In genomic region chr16:48378836-48379235, GRCh38 we compare ENCODE assay signal across 12 cellular contexts. TPM values are rescaled to one million over a fixed set of nuclear protein-coding genes. Genes with fewer than 3 reads are reported as not detected.
DNase-seq lines count a peak whose midpoint lies in the region; ATAC-seq and TF ChIP-seq lines count a peak whose summit lies in the region.
"Had no signal": no experiment of that assay in that cellular context is flagged by ENCODE, and none has a peak within 500 bp of the region (broad histone marks: within the 10 kb centered on the region; RNA-seq: fewer than 3 reads in every experiment).

No MANE protein-coding gene starts in this region.

- H3K4me3 Mint-ChIP-seq in stimulated activated naive CD8-positive, alpha-beta T cell treated with anti-CD3 and anti-CD28 coated beads, Interleukin-15, Interleukin-2, amounts not matched to agents 100 ng/mL and 50 ng/mL, for 24 hours: peak overlapping the region; percentile 1
- peak overlapping the region; percentile 50 for H3K4me3 Mint-ChIP-seq in activated T-helper 1 cell treated with anti-CD3 and anti-CD28 coated beads, Interleukin-12 subunit alpha, Interleukin-12 subunit beta, Interleukin-2, Interleukin-4 antibody, amounts not matched to agents 30 ng/mL and 10 ng/mL and 1 ng/mL, durations not matched to agents 14 hours and 24 hours and 36 hours

- no peaks in the 10 kb centered on the region for H3K27me3 ChIP-seq in lower lobe of right lung (ENCODE audit: low read depth)

- H3K9me3 Mint-ChIP-seq in stimulated activated naive CD8-positive, alpha-beta T cell treated with anti-CD3 and anti-CD28 coated beads, Interleukin-15, Interleukin-2, amounts not matched to agents 100 ng/mL and 50 ng/mL, for 24 hours: no peaks in the 10 kb centered on the region
- H3K9me3 Mint-ChIP-seq in activated T-helper 1 cell treated with anti-CD3 and anti-CD28 coated beads, Interleukin-12 subunit alpha, Interleukin-12 subunit beta, Interleukin-2, Interleukin-4 antibody, amounts not matched to agents 30 ng/mL and 10 ng/mL and 1 ng/mL, durations not matched to agents 14 hours and 24 hours and 36 hours: no peaks in the 10 kb centered on the region

- no peaks in the 10 kb centered on the region for H3K9me3 ChIP-seq in lower lobe of right lung

- peak overlapping the region; percentile 36 for H3K27ac Mint-ChIP-seq in stimulated activated naive CD8-positive, alpha-beta T cell treated with anti-CD3 and anti-CD28 coated beads, Interleukin-15, Interleukin-2, amounts not matched to agents 100 ng/mL and 50 ng/mL, for 24 hours
- no peak overlapping the region for H3K27ac Mint-ChIP-seq in activated T-helper 1 cell treated with anti-CD3 and anti-CD28 coated beads, Interleukin-12 subunit alpha, Interleukin-12 subunit beta, Interleukin-2, Interleukin-4 antibody, amounts not matched to agents 30 ng/mL and 10 ng/mL and 1 ng/mL, durations not matched to agents 14 hours and 24 hours and 36 hours

- intact Hi-C loops in activated T-helper 1 cell treated with anti-CD3 and anti-CD28 coated beads, Interleukin-12 subunit alpha, Interleukin-12 subunit beta, Interleukin-2, Interleukin-4 antibody, amounts not matched to agents 30 ng/mL and 10 ng/mL and 1 ng/mL, durations not matched to agents 14 hours and 24 hours and 36 hours (cut with micrococcal nuclease): no loop called here
- intact Hi-C loops in lower lobe of right lung (cut with DNase I): no loop called here

- no peak overlapping the region for H3K4me3 ChIP-seq in lower lobe of right lung

- no peak for ATAC-seq in stimulated activated naive CD8-positive, alpha-beta T cell treated with anti-CD3 and anti-CD28 coated beads, Interleukin-15, Interleukin-2, amounts not matched to agents 100 U/mL and 50 U/mL, for 24 hours
- ATAC-seq in lower lobe of right lung: peak; percentile 69 to 79
- ATAC-seq in GM18873 (IDR thresholded peaks at IDR 0.05; ENCODE audit: low FRiP score, unreplicated experiment): no peak
- ATAC-seq: HCT116 had no signal

- no peak for DNase-seq in stimulated activated naive CD8-positive, alpha-beta T cell treated with anti-CD3 and anti-CD28 coated beads, Interleukin-15, Interleukin-2, amounts not matched to agents 100 U/mL and 50 U/mL, for 24 hours
- DNase-seq in activated T-helper 1 cell treated with anti-CD3 and anti-CD28 coated beads, Interleukin-12 subunit alpha, Interleukin-12 subunit beta, Interleukin-2, Interleukin-4 antibody, amounts not matched to agents 30 ng/mL and 10 ng/mL and 1 ng/mL, durations not matched to agents 14 hours and 24 hours and 36 hours (ENCODE audit: low spot score): no peak
- DNase-seq in lower lobe of right lung: no peak
- no peak for DNase-seq in NCI-H2029 treated with DMSO at 0.1 percent for 48 hours (lab: John Stamatoyannopoulos, UW)
- DNase-seq in cortex of kidney (lab: John Stamatoyannopoulos, UW): no peak
- DNase-seq in globus pallidus (ENCODE audit: low spot score): no peak
- DNase-seq: EL, KBM-7, WERI-Rb-1 had no signal

- peak overlapping the region; percentile 27 for H3K27ac ChIP-seq in lower lobe of right lung
- H3K27ac ChIP-seq: WERI-Rb-1 had no signal

- H3K27me3 Mint-ChIP-seq in stimulated activated naive CD8-positive, alpha-beta T cell treated with anti-CD3 and anti-CD28 coated beads, Interleukin-15, Interleukin-2, amounts not matched to agents 100 ng/mL and 50 ng/mL, for 24 hours: no peaks in the 10 kb centered on the region
- no peaks in the 10 kb centered on the region for H3K27me3 Mint-ChIP-seq in activated T-helper 1 cell treated with anti-CD3 and anti-CD28 coated beads, Interleukin-12 subunit alpha, Interleukin-12 subunit beta, Interleukin-2, Interleukin-4 antibody, amounts not matched to agents 30 ng/mL and 10 ng/mL and 1 ng/mL, durations not matched to agents 14 hours and 24 hours and 36 hours (ENCODE audit: insufficient read depth)

- no peak for TF ChIP-seq CTCF in lower lobe of right lung (IDR thresholded peaks at IDR 0.05)

- peaks cover 97% of the 10 kb centered on the region for H3K4me1 ChIP-seq in lower lobe of right lung

- H3K36me3 Mint-ChIP-seq in stimulated activated naive CD8-positive, alpha-beta T cell treated with anti-CD3 and anti-CD28 coated beads, Interleukin-15, Interleukin-2, amounts not matched to agents 100 ng/mL and 50 ng/mL, for 24 hours (ENCODE audit: low read depth): peaks cover 13% of the 10 kb centered on the region
- peaks cover 2% of the 10 kb centered on the region for H3K36me3 Mint-ChIP-seq in activated T-helper 1 cell treated with anti-CD3 and anti-CD28 coated beads, Interleukin-12 subunit alpha, Interleukin-12 subunit beta, Interleukin-2, Interleukin-4 antibody, amounts not matched to agents 30 ng/mL and 10 ng/mL and 1 ng/mL, durations not matched to agents 14 hours and 24 hours and 36 hours (ENCODE audit: low read depth)

- H3K36me3 ChIP-seq in lower lobe of right lung: no peaks in the 10 kb centered on the region
- H3K36me3 ChIP-seq: WERI-Rb-1 had no signal

- peaks cover 60% of the 10 kb centered on the region for H3K4me1 Mint-ChIP-seq in stimulated activated naive CD8-positive, alpha-beta T cell treated with anti-CD3 and anti-CD28 coated beads, Interleukin-15, Interleukin-2, amounts not matched to agents 100 ng/mL and 50 ng/mL, for 24 hours (ENCODE audit: low read depth)
- peaks cover 54% of the 10 kb centered on the region for H3K4me1 Mint-ChIP-seq in activated T-helper 1 cell treated with anti-CD3 and anti-CD28 coated beads, Interleukin-12 subunit alpha, Interleukin-12 subunit beta, Interleukin-2, Interleukin-4 antibody, amounts not matched to agents 30 ng/mL and 10 ng/mL and 1 ng/mL, durations not matched to agents 14 hours and 24 hours and 36 hours (ENCODE audit: low read depth)

RNA-seq across cellular contexts. Expression of gene SIAH1, which starts 6.4 kb away (rescaled TPM):
- total RNA-seq in activated T-helper 1 cell treated with anti-CD3 and anti-CD28 coated beads, Interleukin-12 subunit alpha, Interleukin-12 subunit beta, Interleukin-2, Interleukin-4 antibody, amounts not matched to agents 30 ng/mL and 10 ng/mL and 1 ng/mL, durations not matched to agents 14 hours and 24 hours and 36 hours: 15.6 and 16.8 TPM in 2 replicates
- total RNA-seq in lower lobe of right lung: 24.4 TPM

Comparison
In these comparisons a context has a peak if more than half of its experiments do, and no peak if none do; other contexts are left out.
1. ATAC-seq: peak in lower lobe of right lung (2 of 2); none in stimulated activated naive CD8-positive, alpha-beta T cell treated with anti-CD3 and anti-CD28 coated beads, Interleukin-15, Interleukin-2, amounts not matched to agents 100 U/mL and 50 U/mL, for 24 hours (single experiment) and GM18873 (single experiment).